8 cellular contexts compared by ENCODE assay signal in the genomic region with DNA sequence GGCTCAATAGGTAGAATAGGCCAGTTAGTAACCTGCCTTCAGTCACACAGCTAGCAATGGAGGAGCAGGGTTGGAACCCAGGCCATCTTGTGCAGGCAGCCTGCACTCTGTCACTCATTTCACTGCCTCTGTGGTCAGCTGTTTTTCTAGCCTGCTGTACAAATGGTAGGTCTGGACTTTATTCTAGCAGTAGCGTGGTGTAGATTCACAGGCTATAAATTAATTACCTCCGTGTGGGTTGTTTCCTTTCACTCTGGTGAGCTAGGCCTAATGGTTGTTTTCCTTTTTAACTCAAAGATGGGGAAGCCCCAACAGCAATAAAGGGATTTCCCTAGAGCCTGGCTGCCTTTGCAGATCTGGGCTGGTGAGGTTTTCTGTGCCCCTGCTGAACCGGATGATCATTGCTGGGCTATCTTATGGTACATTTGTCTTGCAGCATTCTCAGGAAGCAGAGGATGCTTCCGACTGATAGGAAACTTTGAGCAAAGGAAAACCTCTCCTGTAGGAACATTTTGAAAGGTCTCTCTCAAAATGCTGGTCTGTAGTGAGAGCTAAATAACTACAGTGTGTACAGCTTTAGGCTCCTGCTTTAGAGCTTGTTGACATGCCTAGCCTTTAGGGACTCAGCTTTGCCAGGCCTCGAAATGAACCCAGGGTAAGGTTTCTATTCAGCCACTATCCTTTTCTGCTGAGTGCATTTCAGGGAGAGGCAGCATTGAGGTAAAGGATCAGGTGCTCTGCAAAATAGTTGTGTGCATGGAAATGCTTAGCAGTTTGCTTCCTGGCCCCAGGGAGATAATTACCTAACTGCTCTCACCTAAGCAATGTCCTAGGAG.
DNase-seq lines count a peak whose midpoint lies in the region; ATAC-seq lines count a peak whose summit lies in the region.

No MANE protein-coding gene starts in this region.

- CTCF ChIA-PET in activated CD4-positive, alpha-beta memory T cell treated with anti-CD3 and anti-CD28 coated beads for 36 hours (lab: Charles Lee): interaction anchor here (0.6 to 1.9 kb wide), 11 partner anchors 10 to 126 kb away, joined by 3 to 13 read pairs (median 5); no protein-coding TSS in a partner anchor

- H3K27ac Mint-ChIP-seq in activated CD4-positive, alpha-beta memory T cell treated with anti-CD3 and anti-CD28 coated beads for 36 hours: peak overlapping the region; percentile 33

- peak; percentile 98 for ATAC-seq in HG03108 (IDR thresholded peaks at IDR 0.05; ENCODE audit: unreplicated experiment)
- ATAC-seq in left lobe of liver: peak; percentile 42

- peaks cover 29% of the 10 kb centered on the region for H3K4me1 Mint-ChIP-seq in activated CD4-positive, alpha-beta memory T cell treated with anti-CD3 and anti-CD28 coated beads for 36 hours (ENCODE audit: low read depth)

- intact Hi-C loops in activated CD4-positive, alpha-beta memory T cell treated with anti-CD3 and anti-CD28 coated beads for 36 hours (cut with micrococcal nuclease): loop anchor here (1.0 to 2.0 kb wide), 4 partner anchors 14 to 155 kb away; no protein-coding TSS in a partner anchor

- DNase-seq in activated naive CD4-positive, alpha-beta T cell treated with Interleukin-2 at 50 U/mL for 16 hours: peak; percentile 45
- DNase-seq in activated naive CD4-positive, alpha-beta T cell (lab: John Stamatoyannopoulos, UW): no peak
- DNase-seq in activated CD4-positive, alpha-beta memory T cell treated with anti-CD3 and anti-CD28 coated beads for 36 hours: peak; percentile 69
- no peak for DNase-seq in left lobe of liver (ENCODE audit: low spot score)
- DNase-seq in NCI-H2227 (lab: John Stamatoyannopoulos, UW; ENCODE audit: unreplicated experiment): no peak
- DNase-seq in T1000 (lab: John Stamatoyannopoulos, UW): no peak
- DNase-seq in NK-92 (lab: John Stamatoyannopoulos, UW; ENCODE audit: unreplicated experiment): no peak

- H3K9me3 Mint-ChIP-seq in activated CD4-positive, alpha-beta memory T cell treated with anti-CD3 and anti-CD28 coated beads for 36 hours: peaks cover 2% of the 10 kb centered on the region

- peaks cover 2% of the 10 kb centered on the region for H3K36me3 Mint-ChIP-seq in activated CD4-positive, alpha-beta memory T cell treated with anti-CD3 and anti-CD28 coated beads for 36 hours

- no peak overlapping the region for H3K4me3 Mint-ChIP-seq in activated CD4-positive, alpha-beta memory T cell treated with anti-CD3 and anti-CD28 coated beads for 36 hours

- no peaks in the 10 kb centered on the region for H3K27me3 Mint-ChIP-seq in activated CD4-positive, alpha-beta memory T cell treated with anti-CD3 and anti-CD28 coated beads for 36 hours

- POLR2A ChIA-PET in activated CD4-positive, alpha-beta memory T cell treated with anti-CD3 and anti-CD28 coated beads for 36 hours (lab: Charles Lee): interaction anchor here (0.9 to 1.4 kb wide), 2 partner anchors 104 to 156 kb away, joined by 3 read pairs; no protein-coding TSS in a partner anchor

Comparison
In these comparisons a context has a peak if more than half of its experiments do, and no peak if none do; other contexts are left out.
1. DNase-seq: peak in activated naive CD4-positive, alpha-beta T cell treated with Interleukin-2 at 50 U/mL for 16 hours (single experiment) and activated CD4-positive, alpha-beta memory T cell treated with anti-CD3 and anti-CD28 coated beads for 36 hours (single experiment); none in activated naive CD4-positive, alpha-beta T cell (0 of 4), left lobe of liver (single experiment), NCI-H2227 (single experiment), T1000 (single experiment) and NK-92 (single experiment).